Comparison of ENCODE assay signal across 14 cellular contexts in the genomic region with DNA sequence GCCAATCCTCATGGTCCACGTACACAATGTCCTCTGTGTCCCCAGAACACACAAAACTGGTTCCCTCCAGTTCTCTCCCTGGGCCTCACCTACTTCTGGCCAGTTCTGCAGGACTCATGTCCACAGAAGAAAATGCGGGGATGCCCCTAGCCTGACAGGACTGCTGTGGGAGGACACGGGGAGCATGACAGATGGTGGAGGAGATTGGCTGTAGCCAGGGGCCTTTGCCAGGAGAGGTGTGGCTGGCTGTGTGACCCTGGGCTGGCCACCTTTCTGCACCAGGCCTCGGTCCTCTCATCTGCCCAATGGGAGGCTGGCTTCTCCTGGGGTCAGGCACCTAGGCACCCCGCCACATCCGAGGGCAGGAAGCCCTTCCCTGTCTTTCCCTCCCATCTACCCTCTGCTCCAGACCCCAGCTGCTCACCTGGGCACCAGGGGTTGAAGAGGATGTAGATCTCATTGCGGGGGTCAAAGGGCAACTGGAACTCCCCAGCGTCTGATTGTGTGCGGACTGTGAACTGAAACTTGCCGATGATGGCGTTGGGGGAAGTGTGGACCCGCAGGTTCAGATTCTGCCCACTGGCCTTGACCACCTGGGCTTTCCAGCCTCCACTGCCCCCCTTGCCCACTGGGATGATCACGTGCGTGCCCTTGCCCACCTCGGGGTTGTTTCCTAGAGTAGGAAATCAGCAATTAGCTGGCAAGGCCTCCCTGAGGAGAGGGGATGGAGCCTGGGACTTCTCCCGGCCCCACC. TPM values are rescaled to one million over a fixed set of nuclear protein-coding genes. Genes with fewer than 3 reads are reported as not detected.
DNase-seq lines count a peak whose midpoint lies in the region; ATAC-seq and TF ChIP-seq lines count a peak whose summit lies in the region.
"Had no signal": no experiment of that assay in that cellular context is flagged by ENCODE, and none has a peak within 500 bp of the region (broad histone marks: within the 10 kb centered on the region; RNA-seq: fewer than 3 reads in every experiment).

No MANE protein-coding gene starts in this region.

- H3K36me3 Mint-ChIP-seq in activated T-cell treated with anti-CD3 and anti-CD28 coated beads, Interleukin-2, amount 50 U/mL, for 4 hours (ENCODE audit: insufficient read depth) = peaks cover 10% of the 10 kb centered on the region

- intact Hi-C loops in body of pancreas (cut with DNase I) = no loop called here

- WGBS in body of pancreas, 2 donors = 70 to 76% methylated on average over 13 to 16 of the region's 16 CpGs
- WGBS in neuronal stem cell (ENCODE audit: extremely low coverage in 2 of 2, insufficient read length in 2 of 2, insufficient replicate concordance in 1 of 2), 2 donors = no CpG with 5 or more reads among the region's 16 CpGs
- 87% methylated on average over 13 of the region's 16 CpGs for WGBS in suprapubic skin

- no peak for TF ChIP-seq POLR2A in body of pancreas (IDR thresholded peaks at IDR 0.05)
- TF ChIP-seq POLR2A in erythroblast (IDR thresholded peaks at IDR 0.05; ENCODE audit: low read length) = no peak
- no peak for TF ChIP-seq POLR2A in suprapubic skin (IDR thresholded peaks at IDR 0.05)

- TF ChIP-seq EP300 in suprapubic skin (IDR thresholded peaks at IDR 0.05) = no peak

- H3K36me3 ChIP-seq in body of pancreas (replicated peaks in 1 of 2; ENCODE audit: insufficient read depth in 1 of 2, low read depth in 2 of 2) (no peaks in the 10 kb centered on the region), neuronal stem cell (replicated peaks in 1 of 2; ENCODE audit: control insufficient read depth in 2 of 2, insufficient read depth in 2 of 2, low read length in 2 of 2) (no peaks in the 10 kb centered on the region), suprapubic skin (peaks cover 16% of the 10 kb centered on the region), SJCRH30 (no peaks in the 10 kb centered on the region)

- no peak overlapping the region for H3K18ac ChIP-seq in neuronal stem cell (ENCODE audit: low read length)

- no peak overlapping the region for H3K23ac ChIP-seq in neuronal stem cell (ENCODE audit: low read depth, low read length, poor library complexity)

- H3K4me3 ChIP-seq in body of pancreas = no peak overlapping the region
- peak overlapping the region in 1 of 2 donors; percentile 16 for H3K4me3 ChIP-seq in neuronal stem cell (ENCODE audit: low read length in 2 of 2)
- H3K4me3 ChIP-seq in suprapubic skin = no peak overlapping the region
- no peak overlapping the region for H3K4me3 ChIP-seq in SJCRH30

- H3K4me1 ChIP-seq in body of pancreas = peaks cover 15% of the 10 kb centered on the region
- no peaks in the 10 kb centered on the region for H3K4me1 ChIP-seq in neuronal stem cell (ENCODE audit: control insufficient read depth in 2 of 2, insufficient read depth in 1 of 2, low read depth in 1 of 2, low read length in 2 of 2)
- H3K4me1 ChIP-seq in suprapubic skin = peaks cover 33% of the 10 kb centered on the region
- no peaks in the 10 kb centered on the region for H3K4me1 ChIP-seq in SJCRH30

- H3K4me2 ChIP-seq in neuronal stem cell (ENCODE audit: insufficient read depth, low read length, poor library complexity, severe bottlenecking) = no peak overlapping the region

- no peak overlapping the region for H2BK5ac ChIP-seq in neuronal stem cell (ENCODE audit: low read length)

- no peak overlapping the region for H2BK120ac ChIP-seq in neuronal stem cell (ENCODE audit: low read depth, low read length)

- H3K27me3 Mint-ChIP-seq in activated T-cell treated with anti-CD3 and anti-CD28 coated beads, Interleukin-2, amount 50 U/mL, for 4 hours (ENCODE audit: low read depth) = no peaks in the 10 kb centered on the region

- H3K9me3 ChIP-seq in body of pancreas = no peaks in the 10 kb centered on the region
- H3K9me3 ChIP-seq in neuronal stem cell (replicated peaks in 1 of 2; ENCODE audit: control insufficient read depth in 2 of 2, insufficient read depth in 1 of 2, low read depth in 1 of 2, low read length in 2 of 2) = no peaks in the 10 kb centered on the region
- H3K9me3 ChIP-seq in suprapubic skin = no peaks in the 10 kb centered on the region
- no peaks in the 10 kb centered on the region for H3K9me3 ChIP-seq in SJCRH30 (replicated peaks)

- H2AK5ac ChIP-seq in neuronal stem cell (ENCODE audit: low read depth, low read length) = no peak overlapping the region

- peak; percentile 70 for ATAC-seq in body of pancreas
- ATAC-seq in activated T-cell treated with anti-CD3 and anti-CD28 coated beads, Interleukin-2, amount 50 U/mL, for 4 hours = no peak
- ATAC-seq in GM18873 (IDR thresholded peaks at IDR 0.05; ENCODE audit: low FRiP score, unreplicated experiment) = no peak

- H2AFZ ChIP-seq in neuronal stem cell (ENCODE audit: low read length) = no peak overlapping the region

- peak overlapping the region; percentile 9 for H3K9ac ChIP-seq in neuronal stem cell (ENCODE audit: low read depth, low read length, poor library complexity)

- no peak overlapping the region for H3K14ac ChIP-seq in neuronal stem cell (ENCODE audit: low read length)

- no peaks in the 10 kb centered on the region for H3K4me1 Mint-ChIP-seq in activated T-cell treated with anti-CD3 and anti-CD28 coated beads, Interleukin-2, amount 50 U/mL, for 4 hours (ENCODE audit: low read depth)
- H3K4me1 Mint-ChIP-seq: H9 had no signal

- H3K27me3 ChIP-seq in body of pancreas = no peaks in the 10 kb centered on the region
- H3K27me3 ChIP-seq in neuronal stem cell (ENCODE audit: control insufficient read depth in 3 of 3, insufficient read depth in 3 of 3, low read depth in 1 of 3, low read length in 3 of 3) = no peaks in the 10 kb centered on the region
- no peaks in the 10 kb centered on the region for H3K27me3 ChIP-seq in suprapubic skin
- H3K27me3 ChIP-seq in SJCRH30 = no peaks in the 10 kb centered on the region

- no peaks in the 10 kb centered on the region for H3K9me3 Mint-ChIP-seq in activated T-cell treated with anti-CD3 and anti-CD28 coated beads, Interleukin-2, amount 50 U/mL, for 4 hours
- H3K9me3 Mint-ChIP-seq: H9 had no signal

- H2BK12ac ChIP-seq in neuronal stem cell (ENCODE audit: low read length) = no peak overlapping the region

- H3K79me1 ChIP-seq in neuronal stem cell (ENCODE audit: low read depth, low read length) = no peaks in the 10 kb centered on the region

- H3K4ac ChIP-seq in neuronal stem cell (ENCODE audit: low read length) = no peak overlapping the region

- no peak for TF ChIP-seq CTCF in body of pancreas (IDR thresholded peaks at IDR 0.05)
- TF ChIP-seq CTCF in suprapubic skin (IDR thresholded peaks at IDR 0.05) = no peak

- peak overlapping the region; percentile 62 to 89 (median 78) for H3K27ac ChIP-seq in body of pancreas
- H3K27ac ChIP-seq in neuronal stem cell (replicated peaks; ENCODE audit: low read length) = no peak overlapping the region
- peak overlapping the region; percentile 50 for H3K27ac ChIP-seq in suprapubic skin
- H3K27ac ChIP-seq in SJCRH30 = no peak overlapping the region

- H4K8ac ChIP-seq in neuronal stem cell (ENCODE audit: low read depth, low read length) = no peak overlapping the region

- no peak overlapping the region for H4K91ac ChIP-seq in neuronal stem cell (ENCODE audit: low read depth, low read length, poor library complexity)

- DNase-seq in body of pancreas (peak; percentile 37 to 71 (median 56)), erythroblast (lab: John Stamatoyannopoulos, UW) (peak; percentile 41 to 54), neuronal stem cell (ENCODE audit: low spot score) (no peak), suprapubic skin (ENCODE audit: low spot score in 2 of 2) (no peak), glomerular visceral epithelial cell (ENCODE audit: extremely low spot score) (no peak), SJCRH30 (no peak)
- DNase-seq in activated T-cell treated with anti-CD3 and anti-CD28 coated beads, Interleukin-2, amount 50 U/mL, for 4 hours = no peak
- DNase-seq: COR-L47, DMS153, H9, NCI-H187, NCI-H526 treated with DMSO at 0.1 percent for 48 hours, SHP77 treated with DMSO at 0.1 percent for 48 hours had no signal

- no peak overlapping the region for H3K4me3 Mint-ChIP-seq in activated T-cell treated with anti-CD3 and anti-CD28 coated beads, Interleukin-2, amount 50 U/mL, for 4 hours
- H3K4me3 Mint-ChIP-seq: H9 had no signal

- no peak overlapping the region for H2BK15ac ChIP-seq in neuronal stem cell (ENCODE audit: low read length)

RNA-seq across cellular contexts. Expression of gene TGM1, which starts 2.8 kb away (rescaled TPM):
- total RNA-seq in body of pancreas (10 to 100 TPM in 1 of 2 donors, 1 to 10 TPM in 1; 2.9 to 13.8 TPM), suprapubic skin (100 to 1,000 TPM; 127 to 144 (median 130) TPM)
- polyA plus RNA-seq in neuronal stem cell (2013, experiment 1 of 2) = 2.2 TPM
- 2.3 TPM for polyA plus RNA-seq in neuronal stem cell (2013, experiment 2 of 2)
- 1 to 10 TPM; 2.6 to 8.1 (median 2.6) TPM for total RNA-seq in activated T-cell treated with anti-CD3 and anti-CD28 coated beads, Interleukin-2, amount 50 U/mL, for 4 hours
- 0.05 and 0.20 TPM in 2 replicates for total RNA-seq in SJCRH30 (2014; rRNA removed; shearing (Covaris generic))

RNA-seq across cellular contexts. Expression of gene RABGGTA, which starts 11.2 kb away (rescaled TPM):
- total RNA-seq in body of pancreas = 10 to 100 TPM; 18.4 to 90.0 TPM
- polyA plus RNA-seq in neuronal stem cell (2013, experiment 1 of 2) = 21.6 TPM
- polyA plus RNA-seq in neuronal stem cell (2013, experiment 2 of 2) = 20.2 TPM
- total RNA-seq in suprapubic skin = 10 to 100 TPM; 50.4 to 65.9 (median 53.1) TPM
- 10 to 100 TPM; 52.2 to 58.8 (median 53.4) TPM for total RNA-seq in activated T-cell treated with anti-CD3 and anti-CD28 coated beads, Interleukin-2, amount 50 U/mL, for 4 hours
- 10.5 and 11.6 TPM in 2 replicates for total RNA-seq in SJCRH30 (2014; rRNA removed; shearing (Covaris generic))

RNA-seq across cellular contexts. Expression of gene TINF2, which starts 17.8 kb away (rescaled TPM):
- 10 to 100 TPM; 28.3 to 35.3 TPM for total RNA-seq in body of pancreas
- polyA plus RNA-seq in neuronal stem cell (2013, experiment 1 of 2) = 62.9 TPM
- polyA plus RNA-seq in neuronal stem cell (2013, experiment 2 of 2) = 61.9 TPM
- total RNA-seq in suprapubic skin = 10 to 100 TPM; 43.0 to 61.0 (median 54.3) TPM
- 100 to 1,000 TPM in 2 of 3 donors, 10 to 100 TPM in 1; 87.2 to 110 (median 103) TPM for total RNA-seq in activated T-cell treated with anti-CD3 and anti-CD28 coated beads, Interleukin-2, amount 50 U/mL, for 4 hours
- total RNA-seq in SJCRH30 (2014; rRNA removed; shearing (Covaris generic)) = 22.8 and 24.5 TPM in 2 replicates

RNA-seq across cellular contexts. Expression of gene GMPR2, which starts 27.5 kb away (rescaled TPM):
- total RNA-seq in body of pancreas (10 to 100 TPM; 30.9 to 41.9 TPM), suprapubic skin (10 to 100 TPM; 25.4 to 49.7 (median 47.8) TPM)
- 59.3 TPM for polyA plus RNA-seq in neuronal stem cell (2013, experiment 1 of 2)
- 60.1 TPM for polyA plus RNA-seq in neuronal stem cell (2013, experiment 2 of 2)
- total RNA-seq in activated T-cell treated with anti-CD3 and anti-CD28 coated beads, Interleukin-2, amount 50 U/mL, for 4 hours = 10 to 100 TPM; 29.6 to 30.8 (median 29.7) TPM
- 45.8 and 54.1 TPM in 2 replicates for total RNA-seq in SJCRH30 (2014; rRNA removed; shearing (Covaris generic))

RNA-seq across cellular contexts. Expression of gene NEDD8, which starts 28.0 kb away (rescaled TPM):
- total RNA-seq in body of pancreas (10 to 100 TPM; 28.7 to 77.6 TPM), suprapubic skin (100 to 1,000 TPM in 3 of 4 donors, 10 to 100 TPM in 1; 54.7 to 137 (median 104) TPM)
- 312 TPM for polyA plus RNA-seq in neuronal stem cell (2013, experiment 1 of 2)
- 307 TPM for polyA plus RNA-seq in neuronal stem cell (2013, experiment 2 of 2)
- total RNA-seq in activated T-cell treated with anti-CD3 and anti-CD28 coated beads, Interleukin-2, amount 50 U/mL, for 4 hours = 100 to 1,000 TPM; 197 to 217 (median 205) TPM
- total RNA-seq in SJCRH30 (2014; rRNA removed; shearing (Covaris generic)) = 296 and 300 TPM in 2 replicates

Comparison
In these comparisons a context has a peak if more than half of its experiments do, and no peak if none do; other contexts are left out.
1. DNase-seq: peak in body of pancreas (4 of 4) and erythroblast (2 of 2); none in neuronal stem cell (single experiment), suprapubic skin (0 of 2), activated T-cell treated with anti-CD3 and anti-CD28 coated beads, Interleukin-2, amount 50 U/mL, for 4 hours (single experiment), glomerular visceral epithelial cell (single experiment) and SJCRH30 (0 of 2).
2. H3K27ac ChIP-seq: peak in body of pancreas (4 of 4) and suprapubic skin (single experiment); none in neuronal stem cell (single experiment) and SJCRH30 (single experiment).
3. RNA of gene TGM1, which starts 2.8 kb away (total RNA-seq): 127 to 144 TPM in suprapubic skin; 2.9 to 13.8 TPM in body of pancreas, 2.6 to 8.1 TPM in activated T-cell treated with anti-CD3 and anti-CD28 coated beads, Interleukin-2, amount 50 U/mL, for 4 hours and 0.05 to 0.20 TPM in SJCRH30; every median in the first group is over 4 times any median in the second.